In genomic region chr1:196651637-196652215, GRCh38 we compare ENCODE assay signal across 8 cellular contexts. TPM values are rescaled to one million over a fixed set of nuclear protein-coding genes. Genes with fewer than 3 reads are reported as not detected.
DNase-seq lines count a peak whose midpoint lies in the region; ATAC-seq, FAIRE-seq and TF ChIP-seq lines count a peak whose summit lies in the region.

Gene CFH, plus strand, starts transcription at chr1:196652043. Its CDS starts 75 bp downstream, at chr1:196652118.

- in situ Hi-C loops in G401 (cut with HindIII; ENCODE audit: low sequenced_read_pairs): no loop called here

- FAIRE-seq in A549 (lab: Jason Lieb, UNC): no peak

- no peak for TF ChIP-seq EP300 in A549 (IDR thresholded peaks at IDR 0.05)

- TF ChIP-seq CTCF in A549 (IDR thresholded peaks at IDR 0.05) (no peak), MM.1S (IDR thresholded peaks at IDR 0.05; ENCODE audit: low read length) (no peak), breast epithelium (IDR thresholded peaks at IDR 0.05) (no peak), lung (IDR thresholded peaks at IDR 0.05; ENCODE audit: control extremely low read depth, extremely low read depth) (no peak)

- peak within 1 kb of the TSS; percentile 30 for H3K4me3 ChIP-seq in A549
- peak within 1 kb of the TSS; percentile 8; the same call in 1 of the 2 replicates for H3K4me3 ChIP-seq in MM.1S (ENCODE audit: low read length)
- peak within 1 kb of the TSS; percentile 20 to 55 (median 31) for H3K4me3 ChIP-seq in breast epithelium
- no peak within 1 kb of the TSS for H3K4me3 ChIP-seq in lung

- H3K9ac ChIP-seq in MM.1S (ENCODE audit: low read length): no peak within 1 kb of the TSS

- no peak within 1 kb of the TSS for H2AFZ ChIP-seq in MM.1S (ENCODE audit: low read length)

- POLR2A ChIA-PET in A549 (lab: Yijun Ruan, JAX): no interaction called here

- peaks cover 6% of the 10 kb centered on the region; the same call in 1 of the 2 replicates for H3F3A ChIP-seq in MM.1S (ENCODE audit: insufficient read depth, low read length)

- intact Hi-C loops in breast epithelium (cut with DNase I; ENCODE audit: low total_unique reads): no loop called here

- H3K9me2 ChIP-seq in MM.1S (replicated peaks; ENCODE audit: insufficient read depth, low read length): no peaks in the 10 kb centered on the region

- H3K36me3 ChIP-seq in MM.1S (replicated peaks; ENCODE audit: insufficient read depth, low read length) (no peaks in the 10 kb centered on the region), breast epithelium (no peaks in the 10 kb centered on the region), lung (ENCODE audit: control insufficient read depth in 2 of 2, insufficient read depth in 2 of 2, low read length in 2 of 2) (no peaks in the 10 kb centered on the region)

- no peaks in the 10 kb centered on the region for H4K20me1 ChIP-seq in MM.1S (ENCODE audit: insufficient read depth, low read length)

- TF ChIP-seq POLR2A in A549 (IDR thresholded peaks at IDR 0.05; ENCODE audit: low read length): no peak
- no peak for TF ChIP-seq POLR2A in breast epithelium (IDR thresholded peaks at IDR 0.05)

- H3K9me3 ChIP-seq in A549 (no peaks in the 10 kb centered on the region), MM.1S (replicated peaks; ENCODE audit: insufficient read depth, low read length) (no peaks in the 10 kb centered on the region), breast epithelium (no peaks in the 10 kb centered on the region), lung (ENCODE audit: control insufficient read depth in 2 of 2, insufficient read depth in 1 of 2, low read length in 1 of 2) (no peaks in the 10 kb centered on the region)

- CTCF ChIA-PET in A549 (lab: Yijun Ruan, JAX): interaction anchor here (0.8 kb wide), 1 partner anchor 503 kb away, joined by 3 read pairs; no protein-coding TSS in a partner anchor

- no peaks in the 10 kb centered on the region for H3K79me2 ChIP-seq in MM.1S (ENCODE audit: low read length)

- H3K4me1 ChIP-seq in A549 (peaks cover 3% of the 10 kb centered on the region; the same call in 1 of the 3 replicates), MM.1S (ENCODE audit: low read length) (peaks cover 11% of the 10 kb centered on the region; the same call in 1 of the 2 replicates), breast epithelium (no peaks in the 10 kb centered on the region), lung (ENCODE audit: control insufficient read depth in 2 of 2, insufficient read depth in 2 of 2, low read length in 2 of 2) (no peaks in the 10 kb centered on the region)

- no peaks in the 10 kb centered on the region for H3K27me3 ChIP-seq in MM.1S (replicated peaks; ENCODE audit: insufficient read depth, low read length)
- H3K27me3 ChIP-seq in breast epithelium: no peaks in the 10 kb centered on the region
- no peaks in the 10 kb centered on the region for H3K27me3 ChIP-seq in lung (ENCODE audit: control insufficient read depth, insufficient read depth)

- H3K4me2 ChIP-seq in A549: peak within 1 kb of the TSS; percentile 59
- H3K4me2 ChIP-seq in MM.1S (ENCODE audit: low read depth, low read length): peak within 1 kb of the TSS; percentile 49

- whole genome bisulfite sequencing in A549 (ENCODE audit: missing lambda C conversion rate): 11% methylated on average over 5 of the region's 5 CpGs
- 8% methylated on average over 5 of the region's 5 CpGs for WGBS in lung, 2 donors

- ATAC-seq in A549 (peak in 1 of 2 experiments; percentile 60; a peak in 3 of 6 replicates), lung (ENCODE audit: insufficient read depth, low FRiP score) (peak; percentile 82), HG03097 (IDR thresholded peaks at IDR 0.05; ENCODE audit: low FRiP score, unreplicated experiment) (no peak)

- TF ChIP-seq RAD21 in A549 (conservative IDR thresholded peaks at IDR 0.05 in 1 of 2, IDR thresholded peaks at IDR 0.05 in 1 of 2): no peak

- peak within 1 kb of the TSS; percentile 29 to 52; a peak in 4 of 6 replicates for H3K27ac ChIP-seq in A549
- no peak within 1 kb of the TSS for H3K27ac ChIP-seq in MM.1S (ENCODE audit: low read length)
- H3K27ac ChIP-seq in breast epithelium: peak within 1 kb of the TSS in 1 of 2 donors; percentile 62
- no peak within 1 kb of the TSS for H3K27ac ChIP-seq in lung (ENCODE audit: low read depth in 1 of 2, low read length in 1 of 2)
- no peak within 1 kb of the TSS for H3K27ac ChIP-seq in caudate nucleus (ENCODE audit: low read depth, low read length)

- DNase-seq in A549 (ENCODE audit: low read depth in 1 of 2, low spot score in 1 of 2) (peak in 1 of 2 experiments; percentile 23), MM.1S (peak; percentile 59), breast epithelium (ENCODE audit: low spot score in 2 of 2) (no peak), lung (ENCODE audit: low spot score) (no peak), G401 (ENCODE audit: low spot score) (no peak), caudate nucleus (lab: John Stamatoyannopoulos, UW) (no peak), GOT3 (lab: John Stamatoyannopoulos, UW) (no peak)

TF ChIP-seq in A549, 52 proteins besides CTCF, POLR2A, EP300 and RAD21:
- TF ChIP-seq PHF8 (IDR thresholded peaks at IDR 0.05; ENCODE audit: borderline replicate concordance, low read depth) (no peak), NPAS2 (CRISPR knock-in tag; IDR thresholded peaks at IDR 0.05; ENCODE audit: borderline replicate concordance) (no peak), HOXB5 (CRISPR knock-in tag; IDR thresholded peaks at IDR 0.05) (no peak), FOXS1 (CRISPR knock-in tag; IDR thresholded peaks at IDR 0.05) (no peak), BCL3 (IDR thresholded peaks at IDR 0.05) (no peak), RFX5 (IDR thresholded peaks at IDR 0.05) (no peak), KDM5A (IDR thresholded peaks at IDR 0.05) (no peak), E2F6 (IDR thresholded peaks at IDR 0.05; ENCODE audit: borderline replicate concordance, low read depth) (no peak), POLR2AphosphoS2 (conservative IDR thresholded peaks at IDR 0.05; ENCODE audit: low read length) (no peak), TP53 (CRISPR knock-in tag; IDR thresholded peaks at IDR 0.05) (no peak), ELK1 (IDR thresholded peaks at IDR 0.05; ENCODE audit: low read depth, low read length) (no peak), TFCP2L1 (CRISPR knock-in tag; IDR thresholded peaks at IDR 0.05) (no peak), ESRRA (IDR thresholded peaks at IDR 0.05; ENCODE audit: borderline replicate concordance, low read length) (no peak), HOXA7 (CRISPR knock-in tag; IDR thresholded peaks at IDR 0.05) (no peak)

RNA-seq across cellular contexts. Expression of gene CFH, which starts in this region (rescaled TPM):
- 68.1 and 78.5 TPM in 2 replicates for polyA plus RNA-seq in A549 (2011; rRNA removed)
- polyA plus RNA-seq in A549 (2012; cell fraction: cytosol; rRNA removed): 1.9 and 2.6 TPM in 2 replicates
- 2.1 and 2.5 TPM in 2 replicates for polyA plus RNA-seq in A549 (2012; cell fraction: nucleus; rRNA removed)
- 4.8 to 8.2 TPM (median 6.3 TPM) in 3 replicates for polyA plus RNA-seq in A549 (2017; fragmentation: RNase III; extraction: RNeasy Plus Mini Kit Qiagen cat#74134 plus additional on column Dnase treatment)
- 16.2 and 22.3 TPM in 2 replicates for polyA minus RNA-seq in A549 (2011; rRNA and poly(A)+ RNA removed)
- 100 to 1,000 TPM in 1 of 3 donors, 10 to 100 TPM in 2; 59.7 to 266 (median 82.3) TPM for total RNA-seq in breast epithelium
- 100 to 1,000 TPM in 1 of 2 donors, 10 to 100 TPM in 1; 80.7 to 185 TPM for total RNA-seq in lung
- polyA plus RNA-seq in lung: 10 to 100 TPM; 26.8 to 44.7 TPM
- total RNA-seq in G401 (2014; rRNA removed; shearing (Covaris generic)): 2.3 and 7.9 TPM in 2 replicates

Comparison
In these comparisons a context has a peak if more than half of its experiments do, and no peak if none do; other contexts are left out.
1. H3K27ac ChIP-seq: peak in A549 (2 of 2); none in MM.1S (single experiment), lung (0 of 2) and caudate nucleus (single experiment).